8 cellular contexts compared by ENCODE assay signal in genomic region chr19:55301459-55302331, GRCh38. TPM values are rescaled to one million over a fixed set of nuclear protein-coding genes. Genes with fewer than 3 reads are reported as not detected.
DNase-seq lines count a peak whose midpoint lies in the region; ATAC-seq and TF ChIP-seq lines count a peak whose summit lies in the region.

No MANE protein-coding gene starts in this region.

- DNase-seq in C1 segment of cervical spinal cord (lab: John Stamatoyannopoulos, UW) = peak in 13 of 14 donors; percentile 30 to 88 (median 64)
- peak; percentile 80 for DNase-seq in Jurkat, Clone E6-1 (ENCODE audit: low read depth, low spot score)
- DNase-seq in RWPE2 (ENCODE audit: low spot score) = peak; percentile 84
- DNase-seq in activated effector memory CD4-positive, alpha-beta T cell treated with anti-CD3 and anti-CD28 coated beads, Interleukin-2, amount 50 U/mL, for 16 hours = peak; percentile 98
- DNase-seq in foreskin keratinocyte = peak in 1 of 2 donors; percentile 31
- peak; percentile 79 for DNase-seq in omental fat pad (ENCODE audit: low spot score)
- DNase-seq in suprapubic skin (ENCODE audit: low spot score in 2 of 2) = peak; percentile 91 to 92

- peak overlapping the region; percentile 44 for H3K4me3 ChIP-seq in Jurkat, Clone E6-1 (ENCODE audit: low read length)
- H3K4me3 ChIP-seq in RWPE2 (ENCODE audit: severe bottlenecking) (no peak overlapping the region), suprapubic skin (peak overlapping the region; percentile 33)

- peak; percentile 58 for ATAC-seq in GM19455 (IDR thresholded peaks at IDR 0.05; ENCODE audit: unreplicated experiment)
- peak; percentile 78 for ATAC-seq in RWPE2 (ENCODE audit: low read depth)
- peak; percentile 57 for ATAC-seq in foreskin keratinocyte
- ATAC-seq in omental fat pad (ENCODE audit: low FRiP score) = peak; percentile 88

- no peak for TF ChIP-seq EP300 in suprapubic skin (IDR thresholded peaks at IDR 0.05)

- H3K9me3 ChIP-seq in RWPE2 (ENCODE audit: severe bottlenecking) (no peaks in the 10 kb centered on the region), suprapubic skin (no peaks in the 10 kb centered on the region)

- peaks cover 11% of the 10 kb centered on the region for H3K36me3 ChIP-seq in RWPE2 (ENCODE audit: low read depth)
- H3K36me3 ChIP-seq in suprapubic skin = no peaks in the 10 kb centered on the region

- no peak overlapping the region for H3K27ac ChIP-seq in RWPE2 (ENCODE audit: poor library complexity, severe bottlenecking)
- no peak overlapping the region for H3K27ac ChIP-seq in foreskin keratinocyte
- no peak overlapping the region for H3K27ac ChIP-seq in suprapubic skin

- TF ChIP-seq POLR2A in suprapubic skin (IDR thresholded peaks at IDR 0.05) = no peak

- no peaks in the 10 kb centered on the region for H3K27me3 ChIP-seq in RWPE2 (ENCODE audit: insufficient read depth, poor library complexity, severe bottlenecking)
- H3K27me3 ChIP-seq in foreskin keratinocyte = no peaks in the 10 kb centered on the region
- no peaks in the 10 kb centered on the region for H3K27me3 ChIP-seq in suprapubic skin

- peak; percentile 94 for TF ChIP-seq CTCF in RWPE2 (IDR thresholded peaks at IDR 0.05; ENCODE audit: poor library complexity, severe bottlenecking)
- TF ChIP-seq CTCF in foreskin keratinocyte (conservative IDR thresholded peaks at IDR 0.05) = peak; percentile 97
- peak in 2 of 3 donors; percentile 38 to 89 for TF ChIP-seq CTCF in omental fat pad (IDR thresholded peaks at IDR 0.05)
- TF ChIP-seq CTCF in suprapubic skin (IDR thresholded peaks at IDR 0.05) = peak; percentile 74 to 98

- H3K4me1 ChIP-seq in RWPE2 (ENCODE audit: insufficient read depth, poor library complexity, severe bottlenecking) (no peaks in the 10 kb centered on the region), foreskin keratinocyte (no peaks in the 10 kb centered on the region), suprapubic skin (peaks cover 12% of the 10 kb centered on the region)

- WGBS in suprapubic skin = 25% methylated on average over 23 of the region's 42 CpGs

RNA-seq across cellular contexts. Expression of gene BRSK1, which starts 17.9 kb away (rescaled TPM):
- 9.7 TPM for polyA plus RNA-seq in Jurkat, Clone E6-1 (2012; ENCODE audit: insufficient read depth, insufficient read length)
- 3.1 and 3.6 TPM in 2 replicates for total RNA-seq in foreskin keratinocyte
- polyA plus RNA-seq in foreskin keratinocyte = 2.4 and 2.6 TPM in 2 replicates
- 1 to 10 TPM in 1 of 4 donors, under 1 TPM in 1, not detected in 2; 0.19 to 2.1 TPM for total RNA-seq in omental fat pad
- total RNA-seq in suprapubic skin = 1 to 10 TPM in 3 of 4 donors, under 1 TPM in 1; 0.68 to 2.3 (median 1.6) TPM

RNA-seq across cellular contexts. Expression of gene HSPBP1, which starts 21.8 kb away (rescaled TPM):
- 64.3 TPM for polyA plus RNA-seq in Jurkat, Clone E6-1 (2012; ENCODE audit: insufficient read depth, insufficient read length)
- total RNA-seq in foreskin keratinocyte (43.0 and 45.8 TPM in 2 replicates), omental fat pad (10 to 100 TPM; 19.5 to 25.9 (median 21.2) TPM), suprapubic skin (10 to 100 TPM; 17.9 to 46.7 (median 36.7) TPM)
- polyA plus RNA-seq in foreskin keratinocyte = 74.1 and 75.2 TPM in 2 replicates

RNA-seq across cellular contexts. Expression of gene TMEM150B, which starts 23.4 kb away (rescaled TPM):
- polyA plus RNA-seq in Jurkat, Clone E6-1 (2012; ENCODE audit: insufficient read depth, insufficient read length) = not detected
- not detected in 2 replicates for total RNA-seq in foreskin keratinocyte
- polyA plus RNA-seq in foreskin keratinocyte = not detected in 2 replicates
- 10 to 100 TPM in 2 of 4 donors, 1 to 10 TPM in 2; 5.6 to 26.7 (median 16.6) TPM for total RNA-seq in omental fat pad
- not detected for total RNA-seq in suprapubic skin

RNA-seq across cellular contexts. Expression of gene KMT5C, which starts 38.0 kb away (rescaled TPM):
- polyA plus RNA-seq in Jurkat, Clone E6-1 (2012; ENCODE audit: insufficient read depth, insufficient read length) = 31.1 TPM
- 6.9 and 8.6 TPM in 2 replicates for total RNA-seq in foreskin keratinocyte
- 6.0 and 6.5 TPM in 2 replicates for polyA plus RNA-seq in foreskin keratinocyte
- total RNA-seq in omental fat pad = 10 to 100 TPM in 1 of 4 donors, 1 to 10 TPM in 3; 5.3 to 22.9 (median 6.8) TPM
- 10 to 100 TPM; 17.3 to 61.8 (median 39.1) TPM for total RNA-seq in suprapubic skin

RNA-seq across cellular contexts. Expression of gene PPP6R1, which starts 42.9 kb away (rescaled TPM):
- polyA plus RNA-seq in Jurkat, Clone E6-1 (2012; ENCODE audit: insufficient read depth, insufficient read length) = 249 TPM
- 57.6 and 65.2 TPM in 2 replicates for total RNA-seq in foreskin keratinocyte
- polyA plus RNA-seq in foreskin keratinocyte = 48.5 and 52.7 TPM in 2 replicates
- 10 to 100 TPM; 27.8 to 43.6 (median 35.5) TPM for total RNA-seq in omental fat pad
- total RNA-seq in suprapubic skin = 10 to 100 TPM; 49.0 to 56.2 (median 51.3) TPM
